1 cellular context compared by ENCODE assay signal in genomic region chr10:70478191-70479160, GRCh38.
A peak's percentile ranks its signal among the peaks of the same experiment; 100 is the strongest.
TF ChIP-seq lines count a peak whose summit lies in the region.

Gene PALD1 (plus strand): TSS chr10:70478767. CDS start chr10:70525952, 47,185 bp downstream.

TF ChIP-seq in HCT116, 20 proteins besides CTCF, POLR2A, EP300 and RAD21 (continued from another document):
- TF ChIP-seq REST (IDR thresholded peaks at IDR 0.05; ENCODE audit: low read depth), result no peak
- no peak for TF ChIP-seq CEBPB (IDR thresholded peaks at IDR 0.05; ENCODE audit: low read depth)
- peak; percentile 69 for TF ChIP-seq POLR2AphosphoS5 (IDR thresholded peaks at IDR 0.05; ENCODE audit: low read depth, low read length)
- no peak for TF ChIP-seq EZH2phosphoT487 (IDR thresholded peaks at IDR 0.05; ENCODE audit: borderline replicate concordance)
- TF ChIP-seq ZFX (IDR thresholded peaks at IDR 0.05), result peak; percentile 57; the same call in 1 of the 2 replicates
- peak; percentile 29; the same call in 1 of the 2 replicates for TF ChIP-seq SP1 (IDR thresholded peaks at IDR 0.05; ENCODE audit: low read depth)
- no peak for TF ChIP-seq ZNF274 (IDR thresholded peaks at IDR 0.05; ENCODE audit: low read depth, low read length)
- TF ChIP-seq SRF (IDR thresholded peaks at IDR 0.05; ENCODE audit: low read depth), result no peak
- peak; percentile 64; the same call in 1 of the 2 replicates for TF ChIP-seq MAX (IDR thresholded peaks at IDR 0.05)
- no peak for TF ChIP-seq CBX3 (IDR thresholded peaks at IDR 0.05; ENCODE audit: low read depth)
- no peak for TF ChIP-seq ELF1 (IDR thresholded peaks at IDR 0.05; ENCODE audit: borderline replicate concordance, low read depth)
- TF ChIP-seq JUND (IDR thresholded peaks at IDR 0.05), result no peak
- peak; percentile 15; the same call in 1 of the 2 replicates for TF ChIP-seq SIN3A (IDR thresholded peaks at IDR 0.05; ENCODE audit: low read depth)
- TF ChIP-seq EZH2 (IDR thresholded peaks at IDR 0.05), result no peak
- TF ChIP-seq TCF7L2 (IDR thresholded peaks at IDR 0.05; ENCODE audit: borderline replicate concordance, extremely low read depth, insufficient read depth, insufficient read length), result no peak
